8 cellular contexts compared by ENCODE assay signal in genomic region chr4:139030614-139031235, GRCh38. TPM values are rescaled to one million over a fixed set of nuclear protein-coding genes. Genes with fewer than 3 reads are reported as not detected.
DNase-seq lines count a peak whose midpoint lies in the region; ATAC-seq and TF ChIP-seq lines count a peak whose summit lies in the region.

No MANE protein-coding gene starts in this region.

- no peaks in the 10 kb centered on the region for H3K9me3 ChIP-seq in right lobe of liver

- WGBS in right lobe of liver (ENCODE audit: insufficient coverage, low coverage, low lambda C conversion rate, missing lambda C conversion rate), result 20% methylated on average over 10 of the region's 14 CpGs

- no peak overlapping the region for H3K4me3 ChIP-seq in coronary artery
- no peak overlapping the region for H3K4me3 ChIP-seq in right lobe of liver

- TF ChIP-seq POLR2A in right lobe of liver (IDR thresholded peaks at IDR 0.05), result no peak

- H3K4me1 ChIP-seq in right lobe of liver, result peaks cover 0 to 27% (median 6%) of the 10 kb centered on the region in 4 donors

- no peaks in the 10 kb centered on the region for H3K27me3 ChIP-seq in right lobe of liver

- TF ChIP-seq CTCF in coronary artery (IDR thresholded peaks at IDR 0.05) (peak; percentile 62), right lobe of liver (IDR thresholded peaks at IDR 0.05) (peak; percentile 75 to 87 (median 77))

- DNase-seq in AG08396 (ENCODE audit: low spot score) (peak; percentile 74), NCI-H345 treated with DMSO at 0.1 percent for 48 hours (lab: John Stamatoyannopoulos, UW; ENCODE audit: unreplicated experiment) (peak; percentile 3), coronary artery (ENCODE audit: low spot score) (no peak), right lobe of liver (peak in 2 of 3 donors; percentile 38 to 75)
- DNase-seq in activated CD4-positive, alpha-beta T cell treated with anti-CD3 and anti-CD28 coated beads for 48 hours, result peak; percentile 75
- DNase-seq in stimulated activated CD4-positive, alpha-beta T cell treated with anti-CD3 and anti-CD28 coated beads, TNF-alpha, amount 100 ng/mL, for 48 hours (ENCODE audit: low read depth in 3 of 3), result peak; percentile 34 to 62 (median 44)

- no peaks in the 10 kb centered on the region for H3K36me3 ChIP-seq in right lobe of liver

- intact Hi-C loops in right lobe of liver (cut with DNase I), result loop anchor here in 1 of 2 donors (10.0 kb wide), 1 partner anchor 54 kb away; no protein-coding TSS in a partner anchor

- ATAC-seq in GM18858 (IDR thresholded peaks at IDR 0.05; ENCODE audit: unreplicated experiment) (peak; percentile 92), HG03175 (IDR thresholded peaks at IDR 0.05; ENCODE audit: unreplicated experiment) (peak; percentile 70), right lobe of liver (peak; percentile 63 to 67 (median 66))

- H3K27ac ChIP-seq in coronary artery, result no peak overlapping the region
- peak overlapping the region in 2 of 3 donors; percentile 90 to 97 for H3K27ac ChIP-seq in right lobe of liver

RNA-seq across cellular contexts. Expression of gene NOCT, which starts 15.1 kb away (rescaled TPM):
- total RNA-seq in right lobe of liver, result 10 to 100 TPM in 3 of 6 experiments, 1 to 10 TPM in 3; 3.5 to 20.5 (median 9.7) TPM

Comparison
In these comparisons a context has a peak if more than half of its experiments do, and no peak if none do; other contexts are left out.
1. H3K27ac ChIP-seq: peak in right lobe of liver (2 of 3); none in coronary artery (0 of 2).
2. Peak in every context shown above with its lines, with median percentiles within 50 percentile points of each other: ATAC-seq.